Comparison of ENCODE assay signal across 9 cellular contexts in genomic region chr1:236608930-236609726, GRCh38. TPM values are rescaled to one million over a fixed set of nuclear protein-coding genes. Genes with fewer than 3 reads are reported as not detected.
DNase-seq lines count a peak whose midpoint lies in the region; TF ChIP-seq lines count a peak whose summit lies in the region.
"Had no signal": no experiment of that assay in that cellular context is flagged by ENCODE, and none has a peak within 500 bp of the region (broad histone marks: within the 10 kb centered on the region; RNA-seq: fewer than 3 reads in every experiment).

No MANE protein-coding gene starts in this region.

- H3K27ac ChIP-seq in SK-N-MC (peak overlapping the region; percentile 72), trophoblast cell (ENCODE audit: low read depth, low read length) (no peak overlapping the region)
- H3K27ac ChIP-seq: upper lobe of left lung had no signal

- H3K4me1 ChIP-seq in trophoblast cell (ENCODE audit: control insufficient read depth in 1 of 2, insufficient read depth in 2 of 2, low read length in 2 of 2), result peaks cover 8 to 9% of the 10 kb centered on the region in 2 experiments
- H3K4me1 ChIP-seq: upper lobe of left lung had no signal

- no peak overlapping the region for H3K4me2 ChIP-seq in trophoblast cell (ENCODE audit: low read length)

- no peak overlapping the region for H4K91ac ChIP-seq in trophoblast cell (ENCODE audit: low read depth, low read length)

- no peak overlapping the region for H2BK5ac ChIP-seq in trophoblast cell (ENCODE audit: low read depth, low read length, poor library complexity)

- no peaks in the 10 kb centered on the region for H3K36me3 ChIP-seq in SK-N-MC (ENCODE audit: insufficient read depth, low read length)
- no peaks in the 10 kb centered on the region for H3K36me3 ChIP-seq in trophoblast cell (ENCODE audit: control insufficient read depth in 1 of 2, insufficient read depth in 2 of 2, low read length in 2 of 2)
- H3K36me3 ChIP-seq: upper lobe of left lung had no signal

- H3K14ac ChIP-seq in trophoblast cell (ENCODE audit: low read length), result no peak overlapping the region

- no CpG with 5 or more reads among the region's 5 CpGs for WGBS in trophoblast cell (ENCODE audit: extremely low coverage, insufficient coverage, insufficient read length)

- H4K8ac ChIP-seq in trophoblast cell (ENCODE audit: low read depth, low read length), result no peak overlapping the region

- peaks cover 3% of the 10 kb centered on the region for H3K79me2 ChIP-seq in trophoblast cell (ENCODE audit: control insufficient read depth, insufficient read depth, low read length, poor library complexity)

- H3K79me1 ChIP-seq in trophoblast cell (ENCODE audit: low read length), result peaks cover 9% of the 10 kb centered on the region

- H3K9ac ChIP-seq in SK-N-MC (ENCODE audit: insufficient read length) (no peak overlapping the region), trophoblast cell (ENCODE audit: low read length) (no peak overlapping the region)

- TF ChIP-seq CTCF in LNCAP (IDR thresholded peaks at IDR 0.05), result peak; percentile 64
- peak; percentile 65 for TF ChIP-seq CTCF in fibroblast of villous mesenchyme (IDR thresholded peaks at IDR 0.05; ENCODE audit: insufficient read depth, low read depth, low read length)

- no peaks in the 10 kb centered on the region for H3K27me3 ChIP-seq in trophoblast cell (ENCODE audit: insufficient read depth, low read length)
- H3K27me3 ChIP-seq: upper lobe of left lung had no signal

- H3K23ac ChIP-seq in trophoblast cell (ENCODE audit: low read length), result no peak overlapping the region

- H3K4ac ChIP-seq in trophoblast cell (ENCODE audit: low read depth, low read length), result no peak overlapping the region

- H3K4me3 ChIP-seq in SK-N-MC (no peak overlapping the region), fibroblast of villous mesenchyme (ENCODE audit: low read depth, low read length) (no peak overlapping the region), trophoblast cell (ENCODE audit: low read depth, low read length) (no peak overlapping the region)
- H3K4me3 ChIP-seq: upper lobe of left lung had no signal

- no peak overlapping the region for H2AFZ ChIP-seq in trophoblast cell (ENCODE audit: insufficient read depth, low read length, poor library complexity)

- H4K12ac ChIP-seq in trophoblast cell (ENCODE audit: low read depth, low read length), result no peak overlapping the region

- H3K9me3 ChIP-seq in SK-N-MC (ENCODE audit: low read depth, low read length), result no peaks in the 10 kb centered on the region; the same call in 1 of the 2 replicates
- H3K9me3 ChIP-seq in trophoblast cell (ENCODE audit: insufficient read depth, low read depth, low read length), result no peaks in the 10 kb centered on the region
- H3K9me3 ChIP-seq: upper lobe of left lung had no signal

- H2BK120ac ChIP-seq in trophoblast cell (ENCODE audit: insufficient read depth, low read length, poor library complexity), result peak overlapping the region; percentile 80

- H2AK5ac ChIP-seq in trophoblast cell (ENCODE audit: low read length), result no peak overlapping the region

- DNase-seq in SIG-M5 treated with dmso at 0.1 percent for 504 hours (lab: John Stamatoyannopoulos, UW; ENCODE audit: unreplicated experiment) (peak; percentile 31), SIG-M5 (lab: John Stamatoyannopoulos, UW) (no peak), SK-N-MC (ENCODE audit: low read depth, low spot score) (peak; percentile 73), fibroblast of villous mesenchyme (ENCODE audit: low read depth) (peak; percentile 75), trophoblast cell (peak; percentile 32 to 59)
- DNase-seq in central memory CD4-positive, alpha-beta T cell, result no peak
- no peak for DNase-seq in activated CD8-positive, alpha-beta memory T cell treated with anti-CD3 and anti-CD28 coated beads for 24 hours

- no peak overlapping the region for H3K18ac ChIP-seq in trophoblast cell (ENCODE audit: low read length)

- H2BK12ac ChIP-seq in trophoblast cell (ENCODE audit: low read length), result no peak overlapping the region

RNA-seq across cellular contexts. Expression of gene HEATR1, which starts 4.8 kb away (rescaled TPM):
- total RNA-seq in fibroblast of villous mesenchyme, result 30.9 and 47.9 TPM in 2 replicates
- polyA plus RNA-seq in trophoblast cell (2013), result 15.7 and 15.9 TPM in 2 replicates

Comparison
In these comparisons a context has a peak if more than half of its experiments do, and no peak if none do; other contexts are left out.
1. DNase-seq: peak in SIG-M5 treated with dmso at 0.1 percent for 504 hours (single experiment), SK-N-MC (single experiment), fibroblast of villous mesenchyme (single experiment) and trophoblast cell (2 of 2); none in SIG-M5 (single experiment), central memory CD4-positive, alpha-beta T cell (single experiment) and activated CD8-positive, alpha-beta memory T cell treated with anti-CD3 and anti-CD28 coated beads for 24 hours (single experiment).